ENCODE assay signal across 2 cellular contexts in the genomic region with DNA sequence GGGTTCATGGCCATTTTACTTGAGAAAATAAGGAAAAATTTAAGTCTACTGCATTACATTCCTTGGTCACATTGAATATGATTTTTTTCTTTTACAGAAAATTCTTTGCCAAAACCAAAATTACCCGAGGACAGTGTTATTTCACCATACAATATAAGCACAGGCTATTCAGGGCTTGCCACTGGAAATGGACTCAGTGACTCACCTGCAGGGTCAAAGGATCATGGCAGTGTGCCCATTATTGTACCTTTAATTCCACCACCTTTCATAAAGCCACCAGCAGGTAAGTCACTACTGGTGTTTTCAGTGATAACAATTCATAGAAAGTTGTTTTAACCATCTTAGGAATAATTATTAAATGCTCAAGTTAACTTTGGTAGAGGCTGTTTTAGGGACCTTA.
TF ChIP-seq lines count a peak whose summit lies in the region.

No MANE protein-coding gene starts in this region.

TF ChIP-seq in Ishikawa, 13 proteins besides CTCF, POLR2A, EP300 and RAD21:
- TF ChIP-seq FOXM1 (IDR thresholded peaks at IDR 0.05; ENCODE audit: borderline replicate concordance, low read depth) (no peak), YY1 (IDR thresholded peaks at IDR 0.05; ENCODE audit: low read depth) (no peak), NFIC (IDR thresholded peaks at IDR 0.05) (peak; percentile 62; the same call in 1 of the 2 replicates), EGR1 (IDR thresholded peaks at IDR 0.05) (no peak), CEBPB (IDR thresholded peaks at IDR 0.05) (no peak), ZBTB7A (IDR thresholded peaks at IDR 0.05; ENCODE audit: low read depth) (no peak), TAF1 (IDR thresholded peaks at IDR 0.05; ENCODE audit: low read depth) (no peak)
- TF ChIP-seq, protein P1, sequence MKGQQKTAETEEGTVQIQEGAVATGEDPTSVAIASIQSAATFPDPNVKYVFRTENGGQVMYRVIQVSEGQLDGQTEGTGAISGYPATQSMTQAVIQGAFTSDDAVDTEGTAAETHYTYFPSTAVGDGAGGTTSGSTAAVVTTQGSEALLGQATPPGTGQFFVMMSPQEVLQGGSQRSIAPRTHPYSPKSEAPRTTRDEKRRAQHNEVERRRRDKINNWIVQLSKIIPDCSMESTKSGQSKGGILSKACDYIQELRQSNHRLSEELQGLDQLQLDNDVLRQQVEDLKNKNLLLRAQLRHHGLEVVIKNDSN (IDR thresholded peaks at IDR 0.05) = no peak

TF ChIP-seq in HepG2, 621 proteins besides CTCF, POLR2A, EP300 and RAD21:
- TF ChIP-seq HOXA9 (CRISPR knock-in tag; IDR thresholded peaks at IDR 0.05; ENCODE audit: borderline replicate concordance) (no peak), FOSL2 (CRISPR knock-in tag; IDR thresholded peaks at IDR 0.05) (peak; percentile 59; the same call in 1 of the 2 replicates), ZNF572 (CRISPR knock-in tag; IDR thresholded peaks at IDR 0.05) (no peak), ARID2 (CRISPR knock-in tag; IDR thresholded peaks at IDR 0.05; ENCODE audit: borderline replicate concordance) (no peak), ZNF382 (CRISPR knock-in tag; IDR thresholded peaks at IDR 0.05; ENCODE audit: borderline replicate concordance) (no peak)
